ENCODE assay signal across 8 cellular contexts in genomic region chr1:93878889-93879586, GRCh38. TPM values are rescaled to one million over a fixed set of nuclear protein-coding genes. Genes with fewer than 3 reads are reported as not detected.
DNase-seq lines count a peak whose midpoint lies in the region; ATAC-seq and TF ChIP-seq lines count a peak whose summit lies in the region.

DNTTIP2 (minus strand) TSS chr1:93879206; CDS start chr1:93879148, 58 bp downstream.

- peak within 1 kb of the TSS; percentile 95 for H3K4me3 Mint-ChIP-seq in activated naive CD8-positive, alpha-beta T cell treated with anti-CD3 and anti-CD28 coated beads, Interleukin-2, amount 50 U/mL, for 24 hours

- peaks cover 43% of the 10 kb centered on the region for H3K36me3 Mint-ChIP-seq in activated naive CD8-positive, alpha-beta T cell treated with anti-CD3 and anti-CD28 coated beads, Interleukin-2, amount 50 U/mL, for 24 hours (ENCODE audit: low read depth)

- peak; percentile 63 to 99 for TF ChIP-seq EP300 in tibial nerve (IDR thresholded peaks at IDR 0.05)

- H3K27me3 ChIP-seq in parathyroid adenoma (ENCODE audit: control insufficient read depth, insufficient read depth, low read length) (no peaks in the 10 kb centered on the region), tibial nerve (no peaks in the 10 kb centered on the region)

- peaks cover 52% of the 10 kb centered on the region for H3K4me1 Mint-ChIP-seq in activated naive CD8-positive, alpha-beta T cell treated with anti-CD3 and anti-CD28 coated beads, Interleukin-2, amount 50 U/mL, for 24 hours

- H3K4me1 ChIP-seq in parathyroid adenoma (no peaks in the 10 kb centered on the region), tibial nerve (peaks cover 0 to 32% (median 13%) of the 10 kb centered on the region in 4 donors)

- H3K79me2 ChIP-seq in parathyroid adenoma, result peaks cover 3% of the 10 kb centered on the region

- DNase-seq in GM12864 (ENCODE audit: low read depth) (peak; percentile 62), NCI-H128 (lab: John Stamatoyannopoulos, UW; ENCODE audit: unreplicated experiment) (peak; percentile 83), SW480 (ENCODE audit: low spot score) (peak; percentile 79), Right ventricle myocardium superior (peak; percentile 93), tibial nerve (ENCODE audit: low spot score in 2 of 2) (peak; percentile 76 to 91)
- DNase-seq in activated naive CD8-positive, alpha-beta T cell treated with anti-CD3 and anti-CD28 coated beads, Interleukin-2, amount 50 U/mL, for 24 hours, result peak; percentile 91

- 0% methylated on average over 50 of the region's 50 CpGs for WGBS in tibial nerve, 2 donors

- TF ChIP-seq POLR2A in tibial nerve (IDR thresholded peaks at IDR 0.05), result peak; percentile 71 to 88

- TF ChIP-seq CTCF in GM12864 (IDR thresholded peaks at IDR 0.05; ENCODE audit: low read depth, low read length, missing control alignments), result no peak
- no peak for TF ChIP-seq CTCF in parathyroid adenoma (IDR thresholded peaks at IDR 0.05)
- TF ChIP-seq CTCF in tibial nerve (IDR thresholded peaks at IDR 0.05), result peak in 1 of 5 experiments; percentile 10

- peak within 1 kb of the TSS; percentile 98 for H3K27ac Mint-ChIP-seq in activated naive CD8-positive, alpha-beta T cell treated with anti-CD3 and anti-CD28 coated beads, Interleukin-2, amount 50 U/mL, for 24 hours

- intact Hi-C loops in Right ventricle myocardium superior (cut with DNase I), result no loop called here

- no peaks in the 10 kb centered on the region for H3K9me3 ChIP-seq in parathyroid adenoma (ENCODE audit: control insufficient read depth, low read length)
- H3K9me3 ChIP-seq in tibial nerve, result no peaks in the 10 kb centered on the region

- peak; percentile 98 for ATAC-seq in HG02678 (IDR thresholded peaks at IDR 0.05; ENCODE audit: unreplicated experiment)
- peak; percentile 97 for ATAC-seq in activated naive CD8-positive, alpha-beta T cell treated with anti-CD3 and anti-CD28 coated beads, Interleukin-2, amount 50 U/mL, for 24 hours
- ATAC-seq in Right ventricle myocardium superior (ENCODE audit: poor library complexity), result peak; percentile 99

- H3K4me3 ChIP-seq in GM12864 (ENCODE audit: low read depth, low read length), result peak within 1 kb of the TSS; percentile 92
- H3K4me3 ChIP-seq in parathyroid adenoma (ENCODE audit: low read depth, low read length), result peak within 1 kb of the TSS; percentile 78
- H3K4me3 ChIP-seq in tibial nerve, result peak within 1 kb of the TSS; percentile 78 to 99 (median 84)

- H3K27ac ChIP-seq in parathyroid adenoma (peak within 1 kb of the TSS; percentile 90), tibial nerve (peak within 1 kb of the TSS; percentile 89 to 97 (median 95))

- H3K4me2 ChIP-seq in parathyroid adenoma (ENCODE audit: low read length), result peak within 1 kb of the TSS; percentile 63

- H3K9me3 Mint-ChIP-seq in activated naive CD8-positive, alpha-beta T cell treated with anti-CD3 and anti-CD28 coated beads, Interleukin-2, amount 50 U/mL, for 24 hours, result no peaks in the 10 kb centered on the region

- peak within 1 kb of the TSS; percentile 37 for H3K9ac ChIP-seq in parathyroid adenoma

- H3K27me3 Mint-ChIP-seq in activated naive CD8-positive, alpha-beta T cell treated with anti-CD3 and anti-CD28 coated beads, Interleukin-2, amount 50 U/mL, for 24 hours, result no peaks in the 10 kb centered on the region

- no peaks in the 10 kb centered on the region for H3K36me3 ChIP-seq in parathyroid adenoma (ENCODE audit: control insufficient read depth, insufficient read depth, low read length)
- peaks cover 0 to 36% (median 10%) of the 10 kb centered on the region in 3 donors for H3K36me3 ChIP-seq in tibial nerve

- H2AFZ ChIP-seq in parathyroid adenoma, result peak within 1 kb of the TSS; percentile 93

RNA-seq across cellular contexts. Expression of gene DNTTIP2, which starts in this region (rescaled TPM):
- total RNA-seq in Right ventricle myocardium superior, result 32.0 TPM
- total RNA-seq in tibial nerve, result 10 to 100 TPM; 11.8 to 36.5 (median 21.3) TPM

Comparison
In these comparisons a context has a peak if more than half of its experiments do, and no peak if none do; other contexts are left out.
1. Peak in every context shown above with its lines: DNase-seq, ATAC-seq, H3K4me3 ChIP-seq and H3K27ac ChIP-seq.